In the genomic region with DNA sequence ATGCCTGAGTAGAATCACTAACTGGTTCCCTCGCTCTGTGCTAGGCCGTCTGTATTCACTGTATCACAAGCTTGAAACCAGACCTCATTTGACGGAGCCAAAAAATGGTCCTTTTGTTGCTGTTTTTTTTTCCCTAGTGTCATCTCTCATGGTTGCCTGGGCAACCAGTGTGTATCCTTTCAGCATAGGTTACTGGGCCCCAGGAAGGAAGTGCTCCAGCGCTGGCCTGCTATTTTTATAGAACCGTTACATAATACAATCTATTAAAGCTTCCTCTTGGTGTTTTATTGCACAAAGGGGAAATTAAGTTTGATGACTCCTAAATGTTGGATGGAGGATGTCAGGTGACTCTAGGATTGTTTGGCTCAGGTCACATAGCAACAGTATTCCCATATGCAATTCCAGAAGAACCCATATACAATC, we compare ENCODE assay signal across 7 cellular contexts.
DNase-seq lines count a peak whose midpoint lies in the region; ATAC-seq, FAIRE-seq and TF ChIP-seq lines count a peak whose summit lies in the region.

No MANE protein-coding gene starts in this region.

- DNase-seq in Peyer's patch (peak in 2 of 3 donors; percentile 76 to 83), middle frontal gyrus (ENCODE audit: extremely low spot score, low spot score) (peak; percentile 76), urothelium cell line (ENCODE audit: low spot score) (peak; percentile 30)

- FAIRE-seq in urothelium cell line (lab: Jason Lieb, UNC): no peak

- TF ChIP-seq POLR2A in GM18505 (IDR thresholded peaks at IDR 0.05; ENCODE audit: borderline replicate concordance, extremely low read depth, insufficient read depth, insufficient read length): no peak
- no peak for TF ChIP-seq POLR2A in Peyer's patch (IDR thresholded peaks at IDR 0.05)

- H3K27ac ChIP-seq in Peyer's patch (peak overlapping the region in 3 of 4 donors; percentile 24 to 59 (median 54)), duodenal mucosa (ENCODE audit: low read depth, low read length) (peak overlapping the region; percentile 42)

- H3K27me3 ChIP-seq in Peyer's patch: no peaks in the 10 kb centered on the region
- no peaks in the 10 kb centered on the region for H3K27me3 ChIP-seq in duodenal mucosa (ENCODE audit: control insufficient read depth in 1 of 2, insufficient read depth in 2 of 2, low read length in 2 of 2)

- H3K9ac ChIP-seq in duodenal mucosa (ENCODE audit: low read depth in 1 of 2, low read length in 2 of 2): no peak overlapping the region

- TF ChIP-seq CTCF in Peyer's patch (IDR thresholded peaks at IDR 0.05): no peak

- H3K4me1 ChIP-seq in Peyer's patch (peaks cover 0 to 12% (median 0%) of the 10 kb centered on the region in 4 donors), duodenal mucosa (ENCODE audit: control insufficient read depth in 1 of 2, insufficient read depth in 2 of 2, low read length in 2 of 2) (peaks cover 10 to 26% of the 10 kb centered on the region in 2 donors)

- H3K4me3 ChIP-seq in Peyer's patch: no peak overlapping the region
- H3K4me3 ChIP-seq in duodenal mucosa (ENCODE audit: low read depth in 1 of 2, low read length in 2 of 2): no peak overlapping the region

- ATAC-seq in GM18505 (IDR thresholded peaks at IDR 0.05; ENCODE audit: unreplicated experiment) (peak; percentile 62), HG03139 (IDR thresholded peaks at IDR 0.05; ENCODE audit: unreplicated experiment) (peak; percentile 71), GM21423 (IDR thresholded peaks at IDR 0.05; ENCODE audit: unreplicated experiment) (no peak)

- no peaks in the 10 kb centered on the region for H3K36me3 ChIP-seq in Peyer's patch
- no peaks in the 10 kb centered on the region for H3K36me3 ChIP-seq in duodenal mucosa (ENCODE audit: control insufficient read depth in 1 of 2, insufficient read depth in 2 of 2, low read length in 2 of 2)

- H3K9me3 ChIP-seq in Peyer's patch (no peaks in the 10 kb centered on the region), duodenal mucosa (ENCODE audit: control insufficient read depth in 1 of 2, low read length in 2 of 2) (no peaks in the 10 kb centered on the region)
